ENCODE assay signal across 8 cellular contexts in genomic region chr14:24113801-24114535, GRCh38. TPM values are rescaled to one million over a fixed set of nuclear protein-coding genes. Genes with fewer than 3 reads are reported as not detected.
A peak's percentile ranks its signal among the peaks of the same experiment; 100 is the strongest.
DNase-seq lines count a peak whose midpoint lies in the region; ATAC-seq, FAIRE-seq and TF ChIP-seq lines count a peak whose summit lies in the region.

No MANE protein-coding gene starts in this region.

- H3K27me3 Mint-ChIP-seq in central memory CD8-positive, alpha-beta T cell: no peaks in the 10 kb centered on the region

- H3K27ac Mint-ChIP-seq in central memory CD8-positive, alpha-beta T cell (ENCODE audit: low read depth): peak overlapping the region; percentile 97

- no peaks in the 10 kb centered on the region for H3K9me3 ChIP-seq in kidney (ENCODE audit: control insufficient read depth in 1 of 2, low read length in 2 of 2)

- H3K79me2 ChIP-seq in ACC112 (ENCODE audit: control insufficient read depth, insufficient read depth, low read length, unreplicated experiment): no peaks in the 10 kb centered on the region

- no peaks in the 10 kb centered on the region for H3K27me3 ChIP-seq in ACC112 (ENCODE audit: insufficient read depth, low read length)

- DNase-seq in NCI-H226 (peak; percentile 80), kidney (peak; percentile 97)
- peak; percentile 66 for DNase-seq in activated CD4-positive, CD25-positive, alpha-beta regulatory T cell treated with anti-CD3 and anti-CD28 coated beads, Interleukin-2, amount 50 U/mL, for 16 hours (ENCODE audit: low read depth, low spot score)
- DNase-seq in central memory CD8-positive, alpha-beta T cell (ENCODE audit: low spot score in 2 of 2): peak; percentile 68 to 82
- DNase-seq in stimulated activated CD4-positive, alpha-beta T cell treated with anti-CD3 and anti-CD28 coated beads, Interleukin-12 subunit alpha, Interleukin-12 subunit beta, amount 100 ng/mL, for 48 hours (ENCODE audit: low read depth in 2 of 3, low spot score in 1 of 3): peak; percentile 68 to 83 (median 78)

- H3K4me1 ChIP-seq in ACC112 (ENCODE audit: control insufficient read depth, insufficient read depth, low read length, unreplicated experiment): peaks cover 6% of the 10 kb centered on the region
- H3K4me1 ChIP-seq in kidney (ENCODE audit: control insufficient read depth in 1 of 2, insufficient read depth in 1 of 2, low read depth in 1 of 2, low read length in 2 of 2): peaks cover 10 to 24% of the 10 kb centered on the region in 2 donors

- H3K36me3 ChIP-seq in ACC112 (ENCODE audit: insufficient read depth, low read length): no peaks in the 10 kb centered on the region; the same call in 1 of the 2 replicates
- peaks cover 11 to 18% of the 10 kb centered on the region in 2 donors for H3K36me3 ChIP-seq in kidney (ENCODE audit: control insufficient read depth in 1 of 2, insufficient read depth in 2 of 2, low read length in 2 of 2)

- peak overlapping the region; percentile 55 for H2AFZ ChIP-seq in ACC112 (ENCODE audit: low read length, unreplicated experiment)

- peak overlapping the region; percentile 80 to 87 for H3K9ac ChIP-seq in kidney (ENCODE audit: low read length in 2 of 2)

- H3K9me3 Mint-ChIP-seq in central memory CD8-positive, alpha-beta T cell: no peaks in the 10 kb centered on the region

- H3K27ac ChIP-seq in ACC112 (ENCODE audit: low read depth, low read length) (peak overlapping the region; percentile 89), kidney (ENCODE audit: low read depth in 2 of 2, low read length in 2 of 2) (peak overlapping the region; percentile 99 to 100)

- peaks cover 25% of the 10 kb centered on the region for H3K36me3 Mint-ChIP-seq in central memory CD8-positive, alpha-beta T cell (ENCODE audit: insufficient read depth)

- ATAC-seq in GM18868 (IDR thresholded peaks at IDR 0.05; ENCODE audit: unreplicated experiment) (peak; percentile 26), HG03139 (IDR thresholded peaks at IDR 0.05; ENCODE audit: unreplicated experiment) (peak; percentile 34)
- ATAC-seq in central memory CD8-positive, alpha-beta T cell (replicated peaks; ENCODE audit: extremely low read depth, poor library complexity, severe bottlenecking): peak; percentile 38

- peaks cover 30% of the 10 kb centered on the region for H3K4me1 Mint-ChIP-seq in central memory CD8-positive, alpha-beta T cell

- no peak for FAIRE-seq in kidney (lab: Jason Lieb, UNC)

- intact Hi-C loops in kidney (cut with DNase I): no loop called here

- H3K4me3 Mint-ChIP-seq in central memory CD8-positive, alpha-beta T cell: peak overlapping the region; percentile 93

- H3K4me3 ChIP-seq in ACC112 (ENCODE audit: low read depth, low read length): peak overlapping the region; percentile 91
- H3K4me3 ChIP-seq in kidney (ENCODE audit: low read length in 2 of 2): peak overlapping the region; percentile 73 to 84

- TF ChIP-seq CTCF in kidney (IDR thresholded peaks at IDR 0.05; ENCODE audit: borderline replicate concordance, extremely low read depth, insufficient read depth): no peak

RNA-seq across cellular contexts. Expression of gene DCAF11, which starts 0.6 kb away (rescaled TPM):
- total RNA-seq in kidney: 81.1 TPM
- polyA plus RNA-seq in kidney (ENCODE audit: insufficient read depth, low read depth, low replicate concordance): 69.4 TPM

RNA-seq across cellular contexts. Expression of gene NRL, which starts 0.8 kb away (rescaled TPM):
- 4.9 TPM for total RNA-seq in kidney
- polyA plus RNA-seq in kidney (ENCODE audit: insufficient read depth, low read depth, low replicate concordance): 5.5 TPM

RNA-seq across cellular contexts. Expression of gene FITM1, which starts 16.5 kb away (rescaled TPM):
- 1.3 TPM for total RNA-seq in kidney
- polyA plus RNA-seq in kidney (ENCODE audit: insufficient read depth, low read depth, low replicate concordance): 1.2 TPM

RNA-seq across cellular contexts. Expression of gene PCK2, which starts 19.9 kb away (rescaled TPM):
- total RNA-seq in kidney: 36.1 TPM
- polyA plus RNA-seq in kidney (ENCODE audit: insufficient read depth, low read depth, low replicate concordance): 140 TPM

RNA-seq across cellular contexts. Expression of gene PSME1, which starts 22.0 kb away (rescaled TPM):
- 244 TPM for total RNA-seq in kidney
- 333 TPM for polyA plus RNA-seq in kidney (ENCODE audit: insufficient read depth, low read depth, low replicate concordance)

Comparison
In these comparisons a context has a peak if more than half of its experiments do, and no peak if none do; other contexts are left out.
1. Peak in every context shown above with its lines: DNase-seq, ATAC-seq, H3K4me3 ChIP-seq and H3K27ac ChIP-seq.